11 cellular contexts compared by ENCODE assay signal in the genomic region with DNA sequence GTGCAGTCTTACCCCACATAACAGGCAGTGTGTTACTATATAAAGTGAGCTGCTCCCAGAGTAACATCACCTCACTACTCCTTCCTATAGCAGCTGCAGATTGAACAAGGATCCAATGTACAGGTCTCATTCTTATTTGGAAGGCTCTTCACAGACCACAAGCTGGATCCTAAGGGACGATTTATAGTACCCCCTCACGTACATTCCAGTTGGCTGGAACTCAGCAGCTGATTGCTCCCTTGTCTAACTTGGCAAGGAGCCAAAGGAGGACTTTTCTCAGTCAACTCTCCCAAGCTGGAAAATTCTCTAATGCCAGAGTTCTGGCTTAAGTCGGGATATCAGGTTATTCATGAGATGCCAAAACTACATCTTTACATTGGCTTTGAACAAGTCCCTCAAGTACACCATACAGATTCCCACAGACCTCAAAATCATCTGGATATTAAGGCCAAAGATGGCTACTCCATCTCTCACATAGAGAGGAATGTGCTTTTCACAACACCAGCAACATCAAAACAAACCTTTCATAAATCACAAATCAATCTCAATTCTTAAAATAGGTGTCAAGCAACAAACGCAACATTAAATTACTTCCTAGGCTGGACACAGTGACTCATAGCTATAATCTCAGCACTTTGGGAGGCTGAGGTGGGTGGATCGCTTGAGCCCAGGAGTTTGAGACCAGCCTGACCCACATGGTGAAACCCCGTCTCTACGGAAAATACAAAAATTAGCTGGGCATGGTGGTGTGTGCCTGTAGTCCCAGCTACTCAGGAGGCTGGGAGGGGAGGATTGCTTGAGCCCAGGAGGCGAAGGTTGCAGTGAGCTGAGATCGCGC. TPM values are rescaled to one million over a fixed set of nuclear protein-coding genes. Genes with fewer than 3 reads are reported as not detected.
DNase-seq lines count a peak whose midpoint lies in the region; ATAC-seq and TF ChIP-seq lines count a peak whose summit lies in the region.
"Had no signal": no experiment of that assay in that cellular context is flagged by ENCODE, and none has a peak within 500 bp of the region (broad histone marks: within the 10 kb centered on the region; RNA-seq: fewer than 3 reads in every experiment).

No MANE protein-coding gene starts in this region.

- peak overlapping the region; percentile 82 for H3K27ac ChIP-seq in ACC112 (ENCODE audit: low read depth, low read length)

- no peak for TF ChIP-seq CTCF in mesothelial cell of epicardium (IDR thresholded peaks at IDR 0.05; ENCODE audit: unreplicated experiment)

- no peak overlapping the region for H3K4me3 Mint-ChIP-seq in mesothelial cell of epicardium
- H3K4me3 Mint-ChIP-seq: activated B cell treated with CpG ODN at 0.5 μM for 24 hours had no signal

- peak overlapping the region; percentile 62 for H2AFZ ChIP-seq in ACC112 (ENCODE audit: low read length, unreplicated experiment)

- no peaks in the 10 kb centered on the region for H3K9me3 ChIP-seq in adipocyte (ENCODE audit: control insufficient read depth, low read length)

- no peaks in the 10 kb centered on the region for H3K27me3 Mint-ChIP-seq in mesothelial cell of epicardium (ENCODE audit: low read depth)
- H3K27me3 Mint-ChIP-seq: activated B cell treated with CpG ODN at 0.5 μM for 24 hours had no signal

- no peak for TF ChIP-seq EP300 in Ishikawa (IDR thresholded peaks at IDR 0.05; ENCODE audit: borderline replicate concordance)

- ATAC-seq in HG03108 (IDR thresholded peaks at IDR 0.05; ENCODE audit: unreplicated experiment) = no peak
- no peak for ATAC-seq in GM18519 (IDR thresholded peaks at IDR 0.05; ENCODE audit: low FRiP score, unreplicated experiment)
- no peak for ATAC-seq in GM21447 (IDR thresholded peaks at IDR 0.05; ENCODE audit: unreplicated experiment)

- peaks cover 17% of the 10 kb centered on the region for H3K36me3 Mint-ChIP-seq in mesothelial cell of epicardium

- no peak for TF ChIP-seq RAD21 in Ishikawa (IDR thresholded peaks at IDR 0.05; ENCODE audit: low read depth)

- no peak for DNase-seq in adipocyte (ENCODE audit: low read depth)
- DNase-seq in mesothelial cell of epicardium (ENCODE audit: low spot score in 2 of 2, unreplicated experiment in 2 of 2) = no peak
- no peak for DNase-seq in ecto neural progenitor cell (ENCODE audit: low spot score)
- DNase-seq: activated B cell treated with CpG ODN at 0.5 μM for 24 hours, EL, NCI-H526 treated with DMSO at 0.1 percent for 48 hours had no signal

- H3K4me1 ChIP-seq in ACC112 (ENCODE audit: control insufficient read depth, insufficient read depth, low read length, unreplicated experiment) = peaks cover 30% of the 10 kb centered on the region
- peaks cover 43% of the 10 kb centered on the region for H3K4me1 ChIP-seq in adipocyte (ENCODE audit: control insufficient read depth, insufficient read depth, low read length)

- H3K9me3 Mint-ChIP-seq in mesothelial cell of epicardium = no peaks in the 10 kb centered on the region
- H3K9me3 Mint-ChIP-seq: activated B cell treated with CpG ODN at 0.5 μM for 24 hours had no signal

- H3K4me3 ChIP-seq in ACC112 (ENCODE audit: low read depth, low read length) = peak overlapping the region; percentile 19
- H3K4me3 ChIP-seq in adipocyte (ENCODE audit: low read length) = peak overlapping the region; percentile 36

- peaks cover 8% of the 10 kb centered on the region for H3K79me2 ChIP-seq in ACC112 (ENCODE audit: control insufficient read depth, insufficient read depth, low read length, unreplicated experiment)

- H3K27me3 ChIP-seq in ACC112 (ENCODE audit: insufficient read depth, low read length) (no peaks in the 10 kb centered on the region), adipocyte (replicated peaks; ENCODE audit: control insufficient read depth, insufficient read depth, low read length) (no peaks in the 10 kb centered on the region)

- peaks cover 34% of the 10 kb centered on the region for H3K4me1 Mint-ChIP-seq in mesothelial cell of epicardium

- H3K27ac Mint-ChIP-seq in mesothelial cell of epicardium = peak overlapping the region; percentile 78
- H3K27ac Mint-ChIP-seq: activated B cell treated with CpG ODN at 0.5 μM for 24 hours had no signal

- peak overlapping the region; percentile 35 for H3K9ac ChIP-seq in adipocyte (ENCODE audit: low read length)

- H3K36me3 ChIP-seq in ACC112 (ENCODE audit: insufficient read depth, low read length) (no peaks in the 10 kb centered on the region), adipocyte (ENCODE audit: control insufficient read depth, insufficient read depth, low read length, severe bottlenecking) (peaks cover 20% of the 10 kb centered on the region)

TF ChIP-seq in Ishikawa, 13 proteins besides CTCF, POLR2A, EP300 and RAD21:
- peak; percentile 67 for TF ChIP-seq NFIC (IDR thresholded peaks at IDR 0.05)
- TF ChIP-seq, protein P1, sequence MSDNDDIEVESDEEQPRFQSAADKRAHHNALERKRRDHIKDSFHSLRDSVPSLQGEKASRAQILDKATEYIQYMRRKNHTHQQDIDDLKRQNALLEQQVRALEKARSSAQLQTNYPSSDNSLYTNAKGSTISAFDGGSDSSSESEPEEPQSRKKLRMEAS (IDR thresholded peaks at IDR 0.05) = no peak

RNA-seq across cellular contexts. Expression of a gene that starts 39.3 kb away (rescaled TPM):
- total RNA-seq in mesothelial cell of epicardium = 55.4 to 58.3 TPM (median 58.3 TPM) in 3 replicates

RNA-seq across cellular contexts. Expression of a gene that starts 39.5 kb away (rescaled TPM):
- total RNA-seq in mesothelial cell of epicardium = 13.4 to 17.6 TPM (median 16.0 TPM) in 3 replicates
